ENCODE assay signal across 1 cellular context in genomic region chr10:44575601-44576380, GRCh38.
TF ChIP-seq lines count a peak whose summit lies in the region.

No MANE protein-coding gene starts in this region.

TF ChIP-seq in GM23338, 12 proteins besides CTCF, POLR2A, EP300 and RAD21 (continued from another document):
- TF ChIP-seq ZNF462 (CRISPR knock-in tag; IDR thresholded peaks at IDR 0.05) (no peak), POLR2AphosphoS5 (IDR thresholded peaks at IDR 0.05; ENCODE audit: low read depth) (no peak), ETS1 (IDR thresholded peaks at IDR 0.05) (no peak)
